Comparison of ENCODE assay signal across 28 cellular contexts in the genomic region with DNA sequence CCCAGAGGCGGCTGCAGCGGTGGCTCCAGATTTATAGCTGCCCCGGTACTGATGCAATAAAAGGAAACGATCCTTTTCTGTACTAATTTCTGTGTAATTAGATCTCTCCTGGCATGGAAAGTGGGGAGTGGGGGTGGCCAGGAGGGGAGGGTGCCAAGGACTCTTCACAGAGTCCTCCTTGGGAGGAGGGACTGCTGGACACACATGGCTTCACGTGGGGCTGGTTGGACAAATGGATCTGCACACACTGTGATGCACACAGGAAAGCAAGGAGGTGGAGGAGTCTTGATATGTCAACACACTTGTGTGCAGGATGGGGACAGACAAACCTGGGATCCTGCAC. TPM values are rescaled to one million over a fixed set of nuclear protein-coding genes. Genes with fewer than 3 reads are reported as not detected.
"Had no signal": no experiment of that assay in that cellular context is flagged by ENCODE, and none has a peak within 500 bp of the region (broad histone marks: within the 10 kb centered on the region; RNA-seq: fewer than 3 reads in every experiment).

No MANE protein-coding gene starts in this region.

- H3K4me3 Mint-ChIP-seq: activated CD4-positive, alpha-beta T cell treated with anti-CD3 and anti-CD28 coated beads for 36 hours; activated CD4-positive, alpha-beta T cell treated with anti-CD3 and anti-CD28 coated beads, Interleukin-2, amount 10 ng/mL, durations not matched to agents 7 days and 5 days; activated CD8-positive, alpha-beta T cell treated with anti-CD3 and anti-CD28 coated beads, Interleukin-2, amount 10 ng/mL, durations not matched to agents 7 days and 5 days; activated naive CD4-positive, alpha-beta T cell treated with anti-CD3 and anti-CD28 coated beads for 36 hours; activated T-cell treated with anti-CD3 and anti-CD28 coated beads, Interleukin-2, amount 50 U/mL, for 24 hours; WTC11 had no signal

- H3K36me3 Mint-ChIP-seq: WTC11 had no signal

- H3K27ac ChIP-seq: adrenal gland, body of pancreas, PC-9, RWPE1, SK-N-MC had no signal

- H3K27ac Mint-ChIP-seq: activated CD4-positive, alpha-beta T cell treated with anti-CD3 and anti-CD28 coated beads for 36 hours; activated CD4-positive, alpha-beta T cell treated with anti-CD3 and anti-CD28 coated beads, Interleukin-2, amount 10 ng/mL, durations not matched to agents 7 days and 5 days; activated CD8-positive, alpha-beta T cell treated with anti-CD3 and anti-CD28 coated beads, Interleukin-2, amount 10 ng/mL, durations not matched to agents 7 days and 5 days; activated naive CD4-positive, alpha-beta T cell treated with anti-CD3 and anti-CD28 coated beads for 36 hours; activated naive CD4-positive, alpha-beta T cell treated with anti-CD3 and anti-CD28 coated beads, Interleukin-2, amount 50 U/mL, for 72 hours; activated T-cell treated with anti-CD3 and anti-CD28 coated beads, Interleukin-2, amount 50 U/mL, for 24 hours; activated T-helper 2 cell treated with anti-CD3 and anti-CD28 coated beads, Interferon-gamma antibody, Interleukin-2, Interleukin-4, amounts not matched to agents 10 μg/mL and 5 μg/mL and 100 μg/mL, durations not matched to agents 14 hours and 24 hours and 36 hours; WTC11 had no signal

- H3K9me3 ChIP-seq: adrenal gland, body of pancreas had no signal

- DNase-seq: activated CD4-positive, alpha-beta T cell treated with anti-CD3 and anti-CD28 coated beads for 36 hours; activated CD4-positive, alpha-beta T cell treated with anti-CD3 and anti-CD28 coated beads, Interleukin-2, amount 10 ng/mL, durations not matched to agents 7 days and 5 days; activated CD4-positive, alpha-beta T cell treated with anti-CD3 and anti-CD28 coated beads, Interleukin-2, amount 50 U/mL, for 48 hours; activated CD8-positive, alpha-beta T cell treated with anti-CD3 and anti-CD28 coated beads, Interleukin-2, amount 10 ng/mL, durations not matched to agents 7 days and 5 days; activated gamma-delta T cell; activated naive CD4-positive, alpha-beta T cell treated with anti-CD3 and anti-CD28 coated beads for 36 hours; activated T-cell treated with anti-CD3 and anti-CD28 coated beads, Interleukin-2, amount 50 U/mL, for 24 hours; adrenal gland; body of pancreas; caudate nucleus; Karpas-422; KBM-7; NCI-H1105; NCI-H1436 treated with DMSO at 0.1 percent for 48 hours; NCI-H1694 treated with DMSO at 0.1 percent for 48 hours; NCI-H2029; NCI-H2171 treated with DMSO at 0.1 percent for 48 hours; NCI-H2227 treated with DMSO at 0.1 percent for 48 hours; NCI-H446; NCI-H510A treated with DMSO at 0.1 percent for 48 hours; PC-9; SIG-M5; T1000 had no signal

- H3K36me3 ChIP-seq: adrenal gland had no signal

- H3K4me3 ChIP-seq: adrenal gland, body of pancreas, PC-9, SK-N-MC had no signal

- H3K9me3 Mint-ChIP-seq: activated CD4-positive, alpha-beta T cell treated with anti-CD3 and anti-CD28 coated beads, Interleukin-2, amount 10 ng/mL, durations not matched to agents 7 days and 5 days; activated naive CD4-positive, alpha-beta T cell treated with anti-CD3 and anti-CD28 coated beads for 36 hours; activated naive CD4-positive, alpha-beta T cell treated with anti-CD3 and anti-CD28 coated beads, Interleukin-2, amount 50 U/mL, for 72 hours; activated T-cell treated with anti-CD3 and anti-CD28 coated beads, Interleukin-2, amount 50 U/mL, for 24 hours; activated T-helper 2 cell treated with anti-CD3 and anti-CD28 coated beads, Interferon-gamma antibody, Interleukin-2, Interleukin-4, amounts not matched to agents 10 μg/mL and 5 μg/mL and 100 μg/mL, durations not matched to agents 14 hours and 24 hours and 36 hours; WTC11 had no signal

- H3K4me2 ChIP-seq: PC-9 had no signal

- H2AFZ ChIP-seq: PC-9 had no signal

RNA-seq across cellular contexts. Expression of a gene that starts 52.1 kb away (rescaled TPM):
- polyA plus RNA-seq: adrenal gland had no signal
